In genomic region chr3:16124636-16125035, GRCh38 we compare ENCODE assay signal across 14 cellular contexts. TPM values are rescaled to one million over a fixed set of nuclear protein-coding genes. Genes with fewer than 3 reads are reported as not detected.
DNase-seq lines count a peak whose midpoint lies in the region; ATAC-seq, FAIRE-seq and TF ChIP-seq lines count a peak whose summit lies in the region.
"Had no signal": no experiment of that assay in that cellular context is flagged by ENCODE, and none has a peak within 500 bp of the region (broad histone marks: within the 10 kb centered on the region; RNA-seq: fewer than 3 reads in every experiment).

No MANE protein-coding gene starts in this region.

- H3K27me3 Mint-ChIP-seq in activated naive CD8-positive, alpha-beta T cell treated with anti-CD3 and anti-CD28 coated beads, Interleukin-2, amount 50 U/mL, for 24 hours = no peaks in the 10 kb centered on the region
- no peaks in the 10 kb centered on the region for H3K27me3 Mint-ChIP-seq in activated naive CD8-positive, alpha-beta T cell treated with anti-CD3 and anti-CD28 coated beads for 36 hours
- H3K27me3 Mint-ChIP-seq: activated naive CD4-positive, alpha-beta T cell treated with anti-CD3 and anti-CD28 coated beads, Interleukin-2, amount 50 U/mL, for 24 hours; T-helper 17 cell had no signal

- no peak for FAIRE-seq in urothelium cell line (lab: Jason Lieb, UNC)
- FAIRE-seq: GM18507 had no signal

- peak; percentile 61 for ATAC-seq in activated naive CD8-positive, alpha-beta T cell treated with anti-CD3 and anti-CD28 coated beads, Interleukin-2, amount 50 U/mL, for 24 hours
- peak; percentile 82 for ATAC-seq in SK-N-SH treated with all-trans-retinoic acid at 6 μM for 48 hours
- ATAC-seq in HG03439 (IDR thresholded peaks at IDR 0.05; ENCODE audit: unreplicated experiment) = no peak
- ATAC-seq: T-helper 17 cell had no signal

- no peak overlapping the region for H3K4me3 Mint-ChIP-seq in activated naive CD8-positive, alpha-beta T cell treated with anti-CD3 and anti-CD28 coated beads, Interleukin-2, amount 50 U/mL, for 24 hours
- H3K4me3 Mint-ChIP-seq in activated naive CD8-positive, alpha-beta T cell treated with anti-CD3 and anti-CD28 coated beads for 36 hours = no peak overlapping the region
- H3K4me3 Mint-ChIP-seq: activated naive CD4-positive, alpha-beta T cell treated with anti-CD3 and anti-CD28 coated beads, Interleukin-2, amount 50 U/mL, for 24 hours; B cell; mesothelial cell of epicardium; T-helper 17 cell had no signal

- no peak for TF ChIP-seq CTCF in fibroblast of the aortic adventitia (IDR thresholded peaks at IDR 0.05; ENCODE audit: insufficient read depth, low read length)

- no peaks in the 10 kb centered on the region for H3K9me3 Mint-ChIP-seq in activated naive CD8-positive, alpha-beta T cell treated with anti-CD3 and anti-CD28 coated beads, Interleukin-2, amount 50 U/mL, for 24 hours
- H3K9me3 Mint-ChIP-seq in activated naive CD8-positive, alpha-beta T cell treated with anti-CD3 and anti-CD28 coated beads for 36 hours = no peaks in the 10 kb centered on the region
- H3K9me3 Mint-ChIP-seq: activated naive CD4-positive, alpha-beta T cell treated with anti-CD3 and anti-CD28 coated beads, Interleukin-2, amount 50 U/mL, for 24 hours had no signal

- DNase-seq in activated naive CD8-positive, alpha-beta T cell treated with anti-CD3 and anti-CD28 coated beads, Interleukin-2, amount 50 U/mL, for 24 hours = no peak
- DNase-seq in activated naive CD8-positive, alpha-beta T cell treated with anti-CD3 and anti-CD28 coated beads for 36 hours = no peak
- DNase-seq in fibroblast of the aortic adventitia (ENCODE audit: low read depth) = peak; percentile 99
- DNase-seq in urothelium cell line (ENCODE audit: low spot score) = peak; percentile 55
- no peak for DNase-seq in stimulated activated CD4-positive, alpha-beta T cell treated with anti-CD3 and anti-CD28 coated beads, Interleukin-4, amount 100 ng/mL, for 24 hours
- DNase-seq in activated CD4-positive, alpha-beta T cell treated with anti-CD3 and anti-CD28 coated beads for 1 hour = no peak
- DNase-seq: NCI-H187 treated with DMSO at 0.1 percent for 48 hours, T-helper 17 cell had no signal

- H3K4me1 Mint-ChIP-seq in activated naive CD8-positive, alpha-beta T cell treated with anti-CD3 and anti-CD28 coated beads, Interleukin-2, amount 50 U/mL, for 24 hours = no peaks in the 10 kb centered on the region
- H3K4me1 Mint-ChIP-seq in activated naive CD8-positive, alpha-beta T cell treated with anti-CD3 and anti-CD28 coated beads for 36 hours = no peaks in the 10 kb centered on the region
- H3K4me1 Mint-ChIP-seq: activated naive CD4-positive, alpha-beta T cell treated with anti-CD3 and anti-CD28 coated beads, Interleukin-2, amount 50 U/mL, for 24 hours; B cell; mesothelial cell of epicardium; T-helper 17 cell had no signal

- no peaks in the 10 kb centered on the region for H3K36me3 Mint-ChIP-seq in activated naive CD8-positive, alpha-beta T cell treated with anti-CD3 and anti-CD28 coated beads, Interleukin-2, amount 50 U/mL, for 24 hours (ENCODE audit: low read depth)
- no peaks in the 10 kb centered on the region for H3K36me3 Mint-ChIP-seq in activated naive CD8-positive, alpha-beta T cell treated with anti-CD3 and anti-CD28 coated beads for 36 hours
- H3K36me3 Mint-ChIP-seq: activated naive CD4-positive, alpha-beta T cell treated with anti-CD3 and anti-CD28 coated beads, Interleukin-2, amount 50 U/mL, for 24 hours; mesothelial cell of epicardium had no signal

- no peak overlapping the region for H3K4me3 ChIP-seq in fibroblast of the aortic adventitia (ENCODE audit: low read depth, low read length)

- H3K27ac Mint-ChIP-seq in activated naive CD8-positive, alpha-beta T cell treated with anti-CD3 and anti-CD28 coated beads, Interleukin-2, amount 50 U/mL, for 24 hours = no peak overlapping the region
- no peak overlapping the region for H3K27ac Mint-ChIP-seq in activated naive CD8-positive, alpha-beta T cell treated with anti-CD3 and anti-CD28 coated beads for 36 hours
- H3K27ac Mint-ChIP-seq: activated naive CD4-positive, alpha-beta T cell treated with anti-CD3 and anti-CD28 coated beads, Interleukin-2, amount 50 U/mL, for 24 hours; B cell; mesothelial cell of epicardium; T-helper 17 cell had no signal

TF ChIP-seq in SK-N-SH treated with all-trans-retinoic acid at 6 μM for 48 hours, 23 proteins besides CTCF, POLR2A, EP300 and RAD21:
- TF ChIP-seq ISL1 (CRISPR knock-in tag; IDR thresholded peaks at IDR 0.05) = 0 out of 2 replicates have a peak, but pooled peaks have one; percentile 8
- no peak for TF ChIP-seq RARB (CRISPR knock-in tag; IDR thresholded peaks at IDR 0.05)
- 0 out of 2 replicates have a peak, but pooled peaks have one; percentile 28 for TF ChIP-seq PATZ1 (CRISPR knock-in tag; IDR thresholded peaks at IDR 0.05; ENCODE audit: borderline replicate concordance)

RNA-seq across cellular contexts. Expression of gene GALNT15, which starts 49.8 kb away (rescaled TPM):
- not detected for total RNA-seq in activated naive CD8-positive, alpha-beta T cell treated with anti-CD3 and anti-CD28 coated beads for 36 hours
- 10.9 and 22.0 TPM in 2 replicates for total RNA-seq in fibroblast of the aortic adventitia (ENCODE audit: low replicate concordance)
- total RNA-seq: B cell had no signal

Comparison
In these comparisons a context has a peak if more than half of its experiments do, and no peak if none do; other contexts are left out.
1. DNase-seq: peak in fibroblast of the aortic adventitia (single experiment) and urothelium cell line (single experiment); none in activated naive CD8-positive, alpha-beta T cell treated with anti-CD3 and anti-CD28 coated beads, Interleukin-2, amount 50 U/mL, for 24 hours (single experiment), activated naive CD8-positive, alpha-beta T cell treated with anti-CD3 and anti-CD28 coated beads for 36 hours (single experiment), stimulated activated CD4-positive, alpha-beta T cell treated with anti-CD3 and anti-CD28 coated beads, Interleukin-4, amount 100 ng/mL, for 24 hours (single experiment) and activated CD4-positive, alpha-beta T cell treated with anti-CD3 and anti-CD28 coated beads for 1 hour (single experiment).
2. RNA of gene GALNT15, which starts 49.8 kb away (total RNA-seq): 10.9 to 22.0 TPM in fibroblast of the aortic adventitia; not detected in activated naive CD8-positive, alpha-beta T cell treated with anti-CD3 and anti-CD28 coated beads for 36 hours; every median in the first group is over 10 times any median in the second.